Comparison of ENCODE assay signal across 10 cellular contexts in genomic region chr6:82712826-82713225, GRCh38.
DNase-seq lines count a peak whose midpoint lies in the region; ATAC-seq, FAIRE-seq and TF ChIP-seq lines count a peak whose summit lies in the region.
"Had no signal": no experiment of that assay in that cellular context is flagged by ENCODE, and none has a peak within 500 bp of the region (broad histone marks: within the 10 kb centered on the region; RNA-seq: fewer than 3 reads in every experiment).

No MANE protein-coding gene starts in this region.

- H3K27ac Mint-ChIP-seq in T-cell: no peak overlapping the region

- no peak overlapping the region for H3K4ac ChIP-seq in H1 (replicated peaks; ENCODE audit: insufficient read length, low read depth, low read length)

- TF ChIP-seq POLR2A in H1 (IDR thresholded peaks at IDR 0.05; ENCODE audit: control extremely low read depth in 1 of 2, low read depth in 2 of 2, low read length in 2 of 2): no peak

- no peaks in the 10 kb centered on the region for H3K79me1 ChIP-seq in H1 (ENCODE audit: low read depth, low read length)

- in situ Hi-C loops in ACHN (cut with HindIII; ENCODE audit: low pct_ligation_motif_present, low pct_unique_long_range_greater_than_20kb, low sequenced_read_pairs): no loop called here

- POLR2A ChIA-PET in H1 (lab: Charles Lee; ENCODE audit: partially characterized antibody): no interaction called here
- POLR2A ChIA-PET in T-cell (lab: Charles Lee): interaction anchor here in 1 of 2 donors (0.5 kb wide), 1 partner anchor 23 kb away, joined by 4 read pairs; no protein-coding TSS in a partner anchor

- no peak overlapping the region for H3K9ac ChIP-seq in H1 (replicated peaks in 1 of 4; ENCODE audit: extremely low read depth in 1 of 4, low read depth in 3 of 4, low read length in 3 of 4)

- no peak overlapping the region for H2AK5ac ChIP-seq in H1 (ENCODE audit: low read depth, low read length)

- 100% methylated on average over 1 of the region's 1 CpG; no CpG with 5 or more reads in 1 of the 2 experiments for WGBS in H1 (ENCODE audit: extremely low coverage in 1 of 2, insufficient coverage in 1 of 2, insufficient read length in 1 of 2, insufficient replicate concordance in 2 of 2, low coverage in 1 of 2, low lambda C conversion rate in 2 of 2, missing lambda C conversion rate in 1 of 2), 2 experiments

- no peaks in the 10 kb centered on the region for H3K23me2 ChIP-seq in H1 (ENCODE audit: low read depth, low read length)

- no peaks in the 10 kb centered on the region for H3K4me1 Mint-ChIP-seq in T-cell

- no peak overlapping the region for H3K4me2 ChIP-seq in H1 (ENCODE audit: insufficient read depth in 1 of 2, low read depth in 2 of 2, low read length in 2 of 2)

- H4K5ac ChIP-seq in H1 (ENCODE audit: insufficient read length, low read depth, low read length): no peak overlapping the region

- no peak overlapping the region for H4K91ac ChIP-seq in H1 (replicated peaks; ENCODE audit: insufficient read length, low read length)

- H3K27me3 Mint-ChIP-seq in T-cell: peaks cover 10 to 27% of the 10 kb centered on the region in 2 donors

- no peak overlapping the region for H3K14ac ChIP-seq in H1 (ENCODE audit: insufficient read length)

- H2AFZ ChIP-seq in H1 (ENCODE audit: low read length): 0 out of 2 replicates have a peak overlapping the region, but pooled peaks have one; percentile 16

- H4K20me1 ChIP-seq in H1 (replicated peaks in 1 of 2; ENCODE audit: control insufficient read depth in 1 of 2, insufficient read depth in 2 of 2, low read length in 2 of 2): no peaks in the 10 kb centered on the region

- H4K8ac ChIP-seq in H1 (ENCODE audit: extremely low read depth, insufficient read depth, low read length): no peak overlapping the region

- no peak overlapping the region for H2BK20ac ChIP-seq in H1 (ENCODE audit: low read length)

- H2BK15ac ChIP-seq in H1 (ENCODE audit: low read length): no peak overlapping the region

- FAIRE-seq in GM18507 (lab: Jason Lieb, UNC) (no peak), H1 (lab: Jason Lieb, UNC) (no peak)
- FAIRE-seq: islet of Langerhans, urothelium cell line had no signal

- DNase-seq in ACHN (peak; percentile 3), GM18507 (ENCODE audit: extremely low spot score, insufficient read length, low read depth) (peak; percentile 2), NCI-H2029 (lab: John Stamatoyannopoulos, UW) (peak; percentile 86), H1 (ENCODE audit: low read depth in 1 of 2, low spot score in 2 of 2) (no peak), T-cell (no peak)
- DNase-seq in stimulated activated naive CD4-positive, alpha-beta T cell (lab: John Stamatoyannopoulos, UW): no peak
- DNase-seq in activated CD8-positive, alpha-beta memory T cell treated with anti-CD3 and anti-CD28 coated beads, Interleukin-2, amount 50 U/mL, for 48 hours: no peak

- H2BK120ac ChIP-seq in H1 (replicated peaks; ENCODE audit: low read depth, low read length): no peak overlapping the region

- TF ChIP-seq RAD21 in H1 (IDR thresholded peaks at IDR 0.05 in 1 of 2, conservative IDR thresholded peaks at IDR 0.05 in 1 of 2; ENCODE audit: low read depth in 2 of 2, low read length in 2 of 2): peak in 1 of 2 experiments; percentile 31; a peak in 3 of 4 replicates

- no peak overlapping the region for H3K4me3 Mint-ChIP-seq in T-cell

- TF ChIP-seq CTCF in H1 (IDR thresholded peaks at IDR 0.05; ENCODE audit: control extremely low read depth in 1 of 3, insufficient read depth in 1 of 3, low read depth in 1 of 3, low read length in 3 of 3): peak in 1 of 3 experiments; percentile 35; a peak in 2 of 4 replicates

- no peaks in the 10 kb centered on the region for H3K4me1 ChIP-seq in H1 (replicated peaks in 1 of 4; ENCODE audit: control insufficient read depth in 3 of 4, insufficient read depth in 4 of 4, low read length in 3 of 4)

- H2BK12ac ChIP-seq in H1 (ENCODE audit: low read depth, low read length): no peak overlapping the region

- no peak overlapping the region for H3K27ac ChIP-seq in H1 (ENCODE audit: low read depth, low read length)

- H3K18ac ChIP-seq in H1 (ENCODE audit: extremely low read depth, low read length): no peak overlapping the region

- no peaks in the 10 kb centered on the region for H3K79me2 ChIP-seq in H1 (ENCODE audit: control insufficient read depth in 1 of 2, insufficient read depth in 2 of 2, low read length in 2 of 2)

- CTCF ChIA-PET in H1 (lab: Charles Lee; ENCODE audit: partially characterized antibody): interaction anchor here (0.6 to 2.4 kb wide), 25 partner anchors 8 to 442 kb away, joined by 3 to 14 read pairs (median 4); no protein-coding TSS in a partner anchor
- CTCF ChIA-PET in T-cell (lab: Charles Lee): interaction anchor here (0.6 to 1.4 kb wide), 3 partner anchors 430 to 1043 kb away, joined by 3 to 6 read pairs (median 3); no protein-coding TSS in a partner anchor

- H3K9me3 Mint-ChIP-seq in T-cell: peaks cover 2 to 10% (median 8%) of the 10 kb centered on the region in 3 donors

- H3K9me3 ChIP-seq in H1 (ENCODE audit: insufficient read depth in 2 of 2, low read depth in 1 of 2, low read length in 1 of 2): peaks cover 12 to 22% of the 10 kb centered on the region in 2 experiments

- peaks cover 0 to 3% (median 0%) of the 10 kb centered on the region in 4 experiments; a peak in 1 of 8 replicates for H3K36me3 ChIP-seq in H1 (ENCODE audit: control insufficient read depth in 2 of 4, insufficient read depth in 4 of 4, low read length in 3 of 4)

- H2BK5ac ChIP-seq in H1 (ENCODE audit: low read depth, low read length): no peak overlapping the region

- no peaks in the 10 kb centered on the region for H3K36me3 Mint-ChIP-seq in T-cell

- no peak overlapping the region for H3K23ac ChIP-seq in H1 (ENCODE audit: insufficient read length)

- H3K56ac ChIP-seq in H1 (replicated peaks; ENCODE audit: insufficient read length, low read depth, low read length): no peak overlapping the region

- no peaks in the 10 kb centered on the region for H3K27me3 ChIP-seq in H1 (replicated peaks in 1 of 4; ENCODE audit: control insufficient read depth in 3 of 4, extremely low read depth in 1 of 4, insufficient read depth in 3 of 4, low read length in 3 of 4)

- no peak overlapping the region for H3K4me3 ChIP-seq in H1 (ENCODE audit: extremely low read depth in 1 of 4, insufficient read depth in 2 of 4, low read depth in 3 of 4, low read length in 4 of 4)

- ATAC-seq in HG03095 (IDR thresholded peaks at IDR 0.05; ENCODE audit: unreplicated experiment) (no peak), T-cell (replicated peaks in 1 of 4) (no peak)

- no peak for TF ChIP-seq EP300 in H1 (IDR thresholded peaks at IDR 0.05; ENCODE audit: borderline replicate concordance in 1 of 2, low read depth in 2 of 2, low read length in 2 of 2)

TF ChIP-seq in H1, 55 proteins besides CTCF, POLR2A, EP300 and RAD21:
- TF ChIP-seq JUN (IDR thresholded peaks at IDR 0.05; ENCODE audit: low read depth, low read length) (no peak), GABPA (IDR thresholded peaks at IDR 0.05; ENCODE audit: borderline replicate concordance, insufficient read depth, low read length) (no peak), SIX5 (IDR thresholded peaks at IDR 0.05; ENCODE audit: low read depth, low read length) (no peak), CBX8 (IDR thresholded peaks at IDR 0.05; ENCODE audit: borderline replicate concordance, low read depth, low read length) (no peak), RBBP5 (IDR thresholded peaks at IDR 0.05; ENCODE audit: borderline replicate concordance, low read depth, low read length) (no peak), SP2 (IDR thresholded peaks at IDR 0.05; ENCODE audit: low read length) (no peak), RFX5 (IDR thresholded peaks at IDR 0.05; ENCODE audit: borderline replicate concordance, low read depth, low read length) (no peak), POU5F1 (IDR thresholded peaks at IDR 0.05; ENCODE audit: low read depth, low read length) (no peak), FOSL1 (IDR thresholded peaks at IDR 0.05; ENCODE audit: insufficient read depth, low read depth, low read length) (no peak), EZH2 (IDR thresholded peaks at IDR 0.05; ENCODE audit: low read depth, low read length, severe bottlenecking) (no peak), KDM5A (IDR thresholded peaks at IDR 0.05; ENCODE audit: low read length) (no peak), EGR1 (IDR thresholded peaks at IDR 0.05; ENCODE audit: borderline replicate concordance, low read depth, low read length) (no peak), HDAC2 (IDR thresholded peaks at IDR 0.05; ENCODE audit: borderline replicate concordance in 1 of 2, low read depth in 2 of 2, low read length in 2 of 2) (no peak), RNF2 (IDR thresholded peaks at IDR 0.05; ENCODE audit: borderline replicate concordance, low read depth, low read length, missing control alignments, poor library complexity, severe bottlenecking) (no peak), SIN3A (conservative IDR thresholded peaks at IDR 0.05 in 1 of 2, IDR thresholded peaks at IDR 0.05 in 1 of 2; ENCODE audit: low read depth in 1 of 2, low read length in 2 of 2) (no peak), POLR2AphosphoS5 (IDR thresholded peaks at IDR 0.05; ENCODE audit: low read depth, low read length) (no peak)

Comparison
In these comparisons a context has a peak if more than half of its experiments do, and no peak if none do; other contexts are left out.
1. DNase-seq: peak in ACHN (single experiment), GM18507 (single experiment) and NCI-H2029 (single experiment); none in H1 (0 of 2), stimulated activated naive CD4-positive, alpha-beta T cell (0 of 6), activated CD8-positive, alpha-beta memory T cell treated with anti-CD3 and anti-CD28 coated beads, Interleukin-2, amount 50 U/mL, for 48 hours (single experiment) and T-cell (0 of 34).